ENCODE assay signal across 1 cellular context in genomic region chr17:48873696-48874443, GRCh38.
A peak's percentile ranks its signal among the peaks of the same experiment; 100 is the strongest.
TF ChIP-seq lines count a peak whose summit lies in the region.

No MANE protein-coding gene starts in this region.

TF ChIP-seq in HepG2, 621 proteins besides CTCF, POLR2A, EP300 and RAD21:
- TF ChIP-seq CEBPG (CRISPR knock-in tag; IDR thresholded peaks at IDR 0.05) (no peak), CREBL2 (CRISPR knock-in tag; IDR thresholded peaks at IDR 0.05; ENCODE audit: borderline replicate concordance) (no peak), DRAP1 (CRISPR knock-in tag; IDR thresholded peaks at IDR 0.05) (no peak), NR2C2 (CRISPR knock-in tag; IDR thresholded peaks at IDR 0.05; ENCODE audit: borderline replicate concordance) (no peak), PCBP2 (optimal IDR thresholded peaks at IDR 0.05; ENCODE audit: low read depth, low read length, poor library complexity, severe bottlenecking) (peak; percentile 15)
